In genomic region chr2:101004671-101005325, GRCh38 we compare ENCODE assay signal across 10 cellular contexts. TPM values are rescaled to one million over a fixed set of nuclear protein-coding genes. Genes with fewer than 3 reads are reported as not detected.
DNase-seq lines count a peak whose midpoint lies in the region; ATAC-seq and TF ChIP-seq lines count a peak whose summit lies in the region.
"Had no signal": no experiment of that assay in that cellular context is flagged by ENCODE, and none has a peak within 500 bp of the region (broad histone marks: within the 10 kb centered on the region; RNA-seq: fewer than 3 reads in every experiment).

No MANE protein-coding gene starts in this region.

- H3K4me1 Mint-ChIP-seq in activated T-cell treated with anti-CD3 and anti-CD28 coated beads, Interleukin-2, amount 50 U/mL, for 72 hours (ENCODE audit: low read depth) = peaks cover 73% of the 10 kb centered on the region
- H3K4me1 Mint-ChIP-seq in endothelial cell (ENCODE audit: unreplicated experiment) = peaks cover 28% of the 10 kb centered on the region

- CTCF ChIA-PET in PC-3 (lab: Charles Lee) = no interaction called here

- TF ChIP-seq CTCF in PC-3 (conservative IDR thresholded peaks at IDR 0.05; ENCODE audit: low read depth, low read length) = no peak
- no peak for TF ChIP-seq CTCF in endothelial cell (IDR thresholded peaks at IDR 0.05; ENCODE audit: unreplicated experiment)
- no peak for TF ChIP-seq CTCF in smooth muscle cell (IDR thresholded peaks at IDR 0.05; ENCODE audit: borderline replicate concordance, insufficient read depth, poor library complexity, severe bottlenecking)

- H3K9ac ChIP-seq in PC-3 (ENCODE audit: low read length) = no peak overlapping the region
- no peak overlapping the region for H3K9ac ChIP-seq in smooth muscle cell (ENCODE audit: low read depth)
- H3K9ac ChIP-seq: parathyroid adenoma had no signal

- H3K9me3 ChIP-seq in PC-3 (ENCODE audit: low read length) (no peaks in the 10 kb centered on the region), smooth muscle cell (replicated peaks; ENCODE audit: low read depth) (no peaks in the 10 kb centered on the region)

- no peaks in the 10 kb centered on the region for H3K27me3 Mint-ChIP-seq in activated T-cell treated with anti-CD3 and anti-CD28 coated beads, Interleukin-2, amount 50 U/mL, for 72 hours (ENCODE audit: low read depth)
- peaks cover 2% of the 10 kb centered on the region for H3K27me3 Mint-ChIP-seq in endothelial cell (ENCODE audit: unreplicated experiment)

- H3K36me3 ChIP-seq in PC-3 (ENCODE audit: low read depth, low read length) = peaks cover 60% of the 10 kb centered on the region
- peaks cover 12% of the 10 kb centered on the region for H3K36me3 ChIP-seq in smooth muscle cell (ENCODE audit: low read depth)

- H3F3A ChIP-seq in PC-3 (ENCODE audit: low read length, unreplicated experiment) = peaks cover 3% of the 10 kb centered on the region
- peaks cover 40% of the 10 kb centered on the region for H3F3A ChIP-seq in smooth muscle cell (ENCODE audit: low read depth)

- H3K4me2 ChIP-seq in PC-3 (ENCODE audit: low read length) = peak overlapping the region; percentile 96; the same call in 1 of the 2 replicates
- H3K4me2 ChIP-seq in smooth muscle cell = peak overlapping the region; percentile 96

- H3K4me3 ChIP-seq in PC-3 (ENCODE audit: low read length) = peak overlapping the region; percentile 98; the same call in 1 of the 2 replicates
- H3K4me3 ChIP-seq in smooth muscle cell = no peak overlapping the region

- BruUV-seq in PC-3 (replicated peaks; lab: Mats Ljungman, UMichigan) = no TSS peak

- 91% methylated on average over 11 of the region's 11 CpGs for WGBS in smooth muscle cell (ENCODE audit: low lambda C conversion rate)

- H2AFZ ChIP-seq in PC-3 (ENCODE audit: low read length) (no peak overlapping the region), smooth muscle cell (ENCODE audit: low read depth) (no peak overlapping the region)
- H2AFZ ChIP-seq: parathyroid adenoma had no signal

- H3K4me1 ChIP-seq in PC-3 (ENCODE audit: insufficient read depth, low read length) = peaks cover 16% of the 10 kb centered on the region
- peaks cover 15% of the 10 kb centered on the region for H3K4me1 ChIP-seq in smooth muscle cell (ENCODE audit: low read depth)

- H3K9me3 Mint-ChIP-seq in activated T-cell treated with anti-CD3 and anti-CD28 coated beads, Interleukin-2, amount 50 U/mL, for 72 hours = peaks cover 0 to 2% of the 10 kb centered on the region in 2 donors
- no peaks in the 10 kb centered on the region for H3K9me3 Mint-ChIP-seq in endothelial cell (ENCODE audit: unreplicated experiment)

- no peaks in the 10 kb centered on the region for H3K27me3 ChIP-seq in PC-3 (ENCODE audit: low read length)
- no peaks in the 10 kb centered on the region for H3K27me3 ChIP-seq in smooth muscle cell (ENCODE audit: low read depth)

- POLR2A ChIA-PET in PC-3 (lab: Charles Lee; ENCODE audit: unreplicated experiment) = interaction anchor here (0.6 kb wide), 1 partner anchor 202 kb away, joined by 3 read pairs; no protein-coding TSS in a partner anchor

- H3K27ac Mint-ChIP-seq in activated T-cell treated with anti-CD3 and anti-CD28 coated beads, Interleukin-2, amount 50 U/mL, for 72 hours = peak overlapping the region; percentile 90
- peak overlapping the region; percentile 26 for H3K27ac Mint-ChIP-seq in endothelial cell (ENCODE audit: unreplicated experiment)

- H3K4me3 Mint-ChIP-seq in activated T-cell treated with anti-CD3 and anti-CD28 coated beads, Interleukin-2, amount 50 U/mL, for 72 hours = peak overlapping the region; percentile 89 to 99
- peak overlapping the region; percentile 97 for H3K4me3 Mint-ChIP-seq in endothelial cell (ENCODE audit: unreplicated experiment)

- H4K20me1 ChIP-seq in PC-3 (ENCODE audit: low read length) = peaks cover 44% of the 10 kb centered on the region
- peaks cover 72% of the 10 kb centered on the region for H4K20me1 ChIP-seq in smooth muscle cell (ENCODE audit: low read depth)

- H3K9me2 ChIP-seq in PC-3 (replicated peaks; ENCODE audit: low read length) = no peaks in the 10 kb centered on the region

- peaks cover 29 to 55% of the 10 kb centered on the region in 2 donors for H3K36me3 Mint-ChIP-seq in activated T-cell treated with anti-CD3 and anti-CD28 coated beads, Interleukin-2, amount 50 U/mL, for 72 hours (ENCODE audit: insufficient read depth in 2 of 2)
- H3K36me3 Mint-ChIP-seq in endothelial cell (ENCODE audit: low read depth, unreplicated experiment) = peaks cover 48% of the 10 kb centered on the region

- H3K27ac ChIP-seq in PC-3 (ENCODE audit: low read length) (no peak overlapping the region), smooth muscle cell (ENCODE audit: low read depth) (peak overlapping the region; percentile 91)
- H3K27ac ChIP-seq: parathyroid adenoma had no signal

- no peak for ATAC-seq in activated T-cell treated with anti-CD3 and anti-CD28 coated beads, Interleukin-2, amount 50 U/mL, for 72 hours (replicated peaks in 1 of 2)
- ATAC-seq in PC-3 = no peak
- no peak for ATAC-seq in left colon

- DNase-seq in activated T-cell treated with anti-CD3 and anti-CD28 coated beads, Interleukin-2, amount 50 U/mL, for 72 hours = no peak
- no peak for DNase-seq in activated T-cell treated with anti-CD3 and anti-CD28 coated beads, Interleukin-2, amount 50 U/mL, for 48 hours
- DNase-seq in PC-3 (no peak), endothelial cell (ENCODE audit: low spot score) (no peak), smooth muscle cell (lab: John Stamatoyannopoulos, UW; ENCODE audit: unreplicated experiment) (no peak), NOMO-1 treated with DMSO at 0.1 percent for 48 hours (lab: John Stamatoyannopoulos, UW; ENCODE audit: unreplicated experiment) (no peak), left colon (no peak), HUDEP-2 (lab: John Stamatoyannopoulos, UW; ENCODE audit: unreplicated experiment in 76 of 76) (no peak)
- DNase-seq: NCI-H1436 treated with DMSO at 0.1 percent for 48 hours had no signal

- H3K79me2 ChIP-seq in PC-3 (ENCODE audit: low read length) (peaks cover 39% of the 10 kb centered on the region), smooth muscle cell (ENCODE audit: low read depth) (peaks cover 52% of the 10 kb centered on the region)
- H3K79me2 ChIP-seq: parathyroid adenoma had no signal

- intact Hi-C loops in PC-3 (cut with micrococcal nuclease) = no loop called here
- intact Hi-C loops in left colon (cut with DNase I, micrococcal nuclease) = no loop called here

RNA-seq across cellular contexts. Expression of gene RPL31, which starts 2.7 kb away (rescaled TPM):
- 1,000 to 10,000 TPM; 1,385 to 1,395 TPM for total RNA-seq in activated T-cell treated with anti-CD3 and anti-CD28 coated beads, Interleukin-2, amount 50 U/mL, for 72 hours
- total RNA-seq in PC-3 (2014; rRNA removed) (638 and 756 TPM in 2 replicates), endothelial cell (ENCODE audit: unreplicated experiment) (1,589 TPM), smooth muscle cell (1,508 and 1,659 TPM in 2 replicates), left colon (1,000 to 10,000 TPM; 1,084 to 1,104 TPM)
- 1,292 and 1,320 TPM in 2 replicates for polyA plus RNA-seq in smooth muscle cell
